In the genomic region with DNA sequence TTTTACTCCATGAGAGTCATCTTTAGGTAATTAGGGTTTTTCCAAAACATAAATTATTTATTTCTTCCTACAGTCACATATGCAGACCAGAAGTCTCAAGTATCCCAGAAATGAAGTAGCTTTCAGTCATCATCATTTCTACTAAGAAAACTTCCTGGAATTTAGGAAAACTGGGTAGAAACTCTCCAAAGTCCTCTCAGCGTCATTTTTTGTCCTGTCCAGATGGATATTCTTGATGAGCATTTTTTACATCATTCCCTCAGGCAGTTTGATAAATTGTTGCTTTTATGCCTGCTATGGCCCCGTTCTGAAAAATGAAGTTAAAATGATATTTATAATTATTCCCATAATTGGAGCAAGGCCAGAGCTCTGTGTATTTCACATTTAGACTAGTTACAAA, we compare ENCODE assay signal across 17 cellular contexts.
A peak's percentile ranks its signal among the peaks of the same experiment; 100 is the strongest.
DNase-seq lines count a peak whose midpoint lies in the region; ATAC-seq and TF ChIP-seq lines count a peak whose summit lies in the region.
"Had no signal": no experiment of that assay in that cellular context is flagged by ENCODE, and none has a peak within 500 bp of the region (broad histone marks: within the 10 kb centered on the region; RNA-seq: fewer than 3 reads in every experiment).

No MANE protein-coding gene starts in this region.

- H3K9ac ChIP-seq in SK-N-SH: no peak overlapping the region

- ATAC-seq in right cardiac atrium (no peak), HG03520 (IDR thresholded peaks at IDR 0.05; ENCODE audit: unreplicated experiment) (no peak)
- ATAC-seq: HepG2, Panc1, Right ventricle myocardium inferior had no signal

- no peak for DNase-seq in left ventricle myocardium inferior
- DNase-seq in right cardiac atrium: no peak
- no peak for DNase-seq in SK-N-SH
- peak; percentile 4 for DNase-seq in fibroblast of the aortic adventitia (ENCODE audit: low read depth)
- DNase-seq in NCI-H128 (lab: John Stamatoyannopoulos, UW; ENCODE audit: unreplicated experiment): no peak
- DNase-seq in SW 1271 (lab: John Stamatoyannopoulos, UW): no peak
- DNase-seq in NCI-H82 treated with DMSO at 0.1 percent for 48 hours (lab: John Stamatoyannopoulos, UW; ENCODE audit: unreplicated experiment): no peak
- DNase-seq: DMS153, NCI-H1048, NCI-H1694, NCI-H2107, NCI-H2227 treated with DMSO at 0.1 percent for 48 hours, NCI-H748 treated with DMSO at 0.1 percent for 48 hours had no signal

- no peak overlapping the region for H3K4me3 ChIP-seq in left ventricle myocardium inferior
- no peak overlapping the region for H3K4me3 ChIP-seq in right cardiac atrium (ENCODE audit: low read length)
- H3K4me3 ChIP-seq in SK-N-SH (ENCODE audit: low read depth in 2 of 2, low read length in 1 of 2): no peak overlapping the region
- no peak overlapping the region for H3K4me3 ChIP-seq in fibroblast of the aortic adventitia (ENCODE audit: low read depth, low read length)

- H3K9me3 ChIP-seq in left ventricle myocardium inferior (replicated peaks) (no peaks in the 10 kb centered on the region), right cardiac atrium (ENCODE audit: control insufficient read depth, low read length) (no peaks in the 10 kb centered on the region), SK-N-SH (no peaks in the 10 kb centered on the region)

- 37% methylated on average over 2 of the region's 2 CpGs for WGBS in right cardiac atrium
- WGBS in SK-N-SH (ENCODE audit: low lambda C conversion rate): 15% methylated on average over 2 of the region's 2 CpGs

- no peak overlapping the region for H2AFZ ChIP-seq in SK-N-SH (ENCODE audit: low read depth)

- no peaks in the 10 kb centered on the region for H3K27me3 ChIP-seq in left ventricle myocardium inferior (ENCODE audit: low read depth)
- H3K27me3 ChIP-seq in right cardiac atrium (ENCODE audit: control insufficient read depth, insufficient read depth): no peaks in the 10 kb centered on the region
- H3K27me3 ChIP-seq in SK-N-SH (ENCODE audit: insufficient read depth): no peaks in the 10 kb centered on the region

- POLR2A ChIA-PET in SK-N-SH (lab: Yijun Ruan, JAX): no interaction called here

- H3F3A ChIP-seq in SK-N-SH (replicated peaks; ENCODE audit: insufficient read depth): peaks cover 4% of the 10 kb centered on the region

- H3K9me2 ChIP-seq in SK-N-SH: no peaks in the 10 kb centered on the region

- no peak for TF ChIP-seq RAD21 in SK-N-SH (IDR thresholded peaks at IDR 0.05; ENCODE audit: low read length)

- TF ChIP-seq CTCF in left ventricle myocardium inferior (IDR thresholded peaks at IDR 0.05; ENCODE audit: borderline replicate concordance) (no peak), SK-N-SH (IDR thresholded peaks at IDR 0.05) (no peak), fibroblast of the aortic adventitia (IDR thresholded peaks at IDR 0.05; ENCODE audit: insufficient read depth, low read length) (no peak)

- peak in 1 of 2 experiments; percentile 16; a peak in 1 of 4 replicates for TF ChIP-seq EP300 in SK-N-SH (IDR thresholded peaks at IDR 0.05; ENCODE audit: borderline replicate concordance in 1 of 2, low read depth in 1 of 2, low read length in 1 of 2)

- H3K4me1 ChIP-seq in left ventricle myocardium inferior (peaks cover 8% of the 10 kb centered on the region), right cardiac atrium (ENCODE audit: control insufficient read depth, insufficient read depth, low read length) (peaks cover 1% of the 10 kb centered on the region), SK-N-SH (ENCODE audit: control insufficient read depth in 1 of 2, insufficient read depth in 2 of 2, low read depth in 1 of 2, low read length in 1 of 2) (peaks cover 0 to 5% of the 10 kb centered on the region in 2 experiments; a peak in 2 of 4 replicates)

- H3K27ac ChIP-seq in left ventricle myocardium inferior (replicated peaks): peak overlapping the region; percentile 84
- no peak overlapping the region for H3K27ac ChIP-seq in right cardiac atrium (ENCODE audit: low read length)
- H3K27ac ChIP-seq in SK-N-SH (ENCODE audit: low read depth in 2 of 2, low read length in 1 of 2): peak overlapping the region in 1 of 2 experiments; percentile 85; a peak in 2 of 4 replicates

- H4K20me1 ChIP-seq in SK-N-SH (ENCODE audit: insufficient read depth): no peaks in the 10 kb centered on the region

- intact Hi-C loops in left ventricle myocardium inferior (cut with micrococcal nuclease) (no loop called here), right cardiac atrium (cut with DNase I) (no loop called here)

- no peaks in the 10 kb centered on the region for H3K79me2 ChIP-seq in SK-N-SH (ENCODE audit: insufficient read depth)

- no peak overlapping the region for H3K4me2 ChIP-seq in SK-N-SH

- CTCF ChIA-PET in SK-N-SH (lab: Yijun Ruan, JAX): interaction anchor here (0.7 to 1.2 kb wide), 3 partner anchors 50 to 298 kb away, joined by 3 read pairs; no protein-coding TSS in a partner anchor

- H3K36me3 ChIP-seq in left ventricle myocardium inferior (no peaks in the 10 kb centered on the region), SK-N-SH (replicated peaks in 1 of 2; ENCODE audit: control insufficient read depth in 1 of 2, insufficient read depth in 2 of 2, low read length in 1 of 2) (no peaks in the 10 kb centered on the region)

TF ChIP-seq in SK-N-SH, 30 proteins besides CTCF, POLR2A, EP300 and RAD21:
- TF ChIP-seq, protein P1, sequence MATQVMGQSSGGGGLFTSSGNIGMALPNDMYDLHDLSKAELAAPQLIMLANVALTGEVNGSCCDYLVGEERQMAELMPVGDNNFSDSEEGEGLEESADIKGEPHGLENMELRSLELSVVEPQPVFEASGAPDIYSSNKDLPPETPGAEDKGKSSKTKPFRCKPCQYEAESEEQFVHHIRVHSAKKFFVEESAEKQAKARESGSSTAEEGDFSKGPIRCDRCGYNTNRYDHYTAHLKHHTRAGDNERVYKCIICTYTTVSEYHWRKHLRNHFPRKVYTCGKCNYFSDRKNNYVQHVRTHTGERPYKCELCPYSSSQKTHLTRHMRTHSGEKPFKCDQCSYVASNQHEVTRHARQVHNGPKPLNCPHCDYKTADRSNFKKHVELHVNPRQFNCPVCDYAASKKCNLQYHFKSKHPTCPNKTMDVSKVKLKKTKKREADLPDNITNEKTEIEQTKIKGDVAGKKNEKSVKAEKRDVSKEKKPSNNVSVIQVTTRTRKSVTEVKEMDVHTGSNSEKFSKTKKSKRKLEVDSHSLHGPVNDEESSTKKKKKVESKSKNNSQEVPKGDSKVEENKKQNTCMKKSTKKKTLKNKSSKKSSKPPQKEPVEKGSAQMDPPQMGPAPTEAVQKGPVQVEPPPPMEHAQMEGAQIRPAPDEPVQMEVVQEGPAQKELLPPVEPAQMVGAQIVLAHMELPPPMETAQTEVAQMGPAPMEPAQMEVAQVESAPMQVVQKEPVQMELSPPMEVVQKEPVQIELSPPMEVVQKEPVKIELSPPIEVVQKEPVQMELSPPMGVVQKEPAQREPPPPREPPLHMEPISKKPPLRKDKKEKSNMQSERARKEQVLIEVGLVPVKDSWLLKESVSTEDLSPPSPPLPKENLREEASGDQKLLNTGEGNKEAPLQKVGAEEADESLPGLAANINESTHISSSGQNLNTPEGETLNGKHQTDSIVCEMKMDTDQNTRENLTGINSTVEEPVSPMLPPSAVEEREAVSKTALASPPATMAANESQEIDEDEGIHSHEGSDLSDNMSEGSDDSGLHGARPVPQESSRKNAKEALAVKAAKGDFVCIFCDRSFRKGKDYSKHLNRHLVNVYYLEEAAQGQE (IDR thresholded peaks at IDR 0.05; ENCODE audit: low read depth, low read length): no peak
- TF ChIP-seq, protein P2, sequence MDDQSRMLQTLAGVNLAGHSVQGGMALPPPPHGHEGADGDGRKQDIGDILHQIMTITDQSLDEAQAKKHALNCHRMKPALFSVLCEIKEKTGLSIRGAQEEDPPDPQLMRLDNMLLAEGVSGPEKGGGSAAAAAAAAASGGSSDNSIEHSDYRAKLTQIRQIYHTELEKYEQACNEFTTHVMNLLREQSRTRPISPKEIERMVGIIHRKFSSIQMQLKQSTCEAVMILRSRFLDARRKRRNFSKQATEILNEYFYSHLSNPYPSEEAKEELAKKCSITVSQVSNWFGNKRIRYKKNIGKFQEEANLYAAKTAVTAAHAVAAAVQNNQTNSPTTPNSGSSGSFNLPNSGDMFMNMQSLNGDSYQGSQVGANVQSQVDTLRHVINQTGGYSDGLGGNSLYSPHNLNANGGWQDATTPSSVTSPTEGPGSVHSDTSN (IDR thresholded peaks at IDR 0.05): 0 out of 2 replicates have a peak, but pooled peaks have one; percentile 19
TF ChIP-seq in SK-N-SH: peak in this region for 1.
